ENCODE assay signal across 2 cellular contexts in the genomic region with DNA sequence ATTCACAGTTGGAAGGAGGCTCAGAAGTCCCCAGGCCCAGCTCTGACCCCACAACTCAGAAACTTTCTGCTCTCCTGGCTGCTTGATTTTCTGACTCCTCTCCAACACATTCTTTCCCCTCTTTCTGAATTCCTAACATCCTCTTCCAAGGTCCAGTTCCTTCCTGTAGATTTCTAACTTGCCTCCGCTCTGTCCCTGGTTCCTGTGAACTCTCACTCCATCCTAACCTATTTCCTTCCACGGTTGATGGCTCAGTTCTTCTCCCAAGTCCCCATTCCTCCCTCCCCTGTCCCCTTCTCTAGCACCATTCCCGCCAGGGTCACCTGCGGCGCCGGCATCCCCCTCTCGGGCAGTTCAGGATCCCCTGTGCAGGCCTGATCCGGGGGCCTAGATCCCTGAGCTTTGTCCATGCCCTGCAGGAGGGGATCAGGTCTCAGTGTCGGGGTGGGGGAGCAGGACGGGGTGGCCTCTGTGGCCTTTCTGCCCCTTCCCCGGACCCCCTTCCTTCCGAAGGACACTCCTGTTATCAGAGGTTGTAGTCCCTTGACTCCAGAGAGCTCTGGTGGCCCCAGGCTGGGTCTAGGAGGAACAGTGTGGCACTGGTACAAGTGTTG.
TF ChIP-seq lines count a peak whose summit lies in the region.

No MANE protein-coding gene starts in this region.

TF ChIP-seq in IMR-90, 13 proteins besides CTCF, POLR2A, EP300 and RAD21:
- no peak for TF ChIP-seq ELK1 (IDR thresholded peaks at IDR 0.05; ENCODE audit: borderline replicate concordance, low read depth, low read length)
- TF ChIP-seq FOS (IDR thresholded peaks at IDR 0.05; ENCODE audit: low read depth, low read length): no peak
- no peak for TF ChIP-seq NFE2L2 (IDR thresholded peaks at IDR 0.05; ENCODE audit: low read depth, low read length)
- TF ChIP-seq MAFK (IDR thresholded peaks at IDR 0.05; ENCODE audit: low read depth, low read length): no peak
- TF ChIP-seq RFX5 (IDR thresholded peaks at IDR 0.05; ENCODE audit: low read depth, low read length): no peak
- TF ChIP-seq RCOR1 (IDR thresholded peaks at IDR 0.05; ENCODE audit: insufficient replicate concordance, low read length): no peak
- TF ChIP-seq CHD1 (IDR thresholded peaks at IDR 0.05; ENCODE audit: low read depth, low read length): no peak
- TF ChIP-seq, protein P1, sequence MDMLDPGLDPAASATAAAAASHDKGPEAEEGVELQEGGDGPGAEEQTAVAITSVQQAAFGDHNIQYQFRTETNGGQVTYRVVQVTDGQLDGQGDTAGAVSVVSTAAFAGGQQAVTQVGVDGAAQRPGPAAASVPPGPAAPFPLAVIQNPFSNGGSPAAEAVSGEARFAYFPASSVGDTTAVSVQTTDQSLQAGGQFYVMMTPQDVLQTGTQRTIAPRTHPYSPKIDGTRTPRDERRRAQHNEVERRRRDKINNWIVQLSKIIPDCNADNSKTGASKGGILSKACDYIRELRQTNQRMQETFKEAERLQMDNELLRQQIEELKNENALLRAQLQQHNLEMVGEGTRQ (IDR thresholded peaks at IDR 0.05; ENCODE audit: low read depth, low read length): no peak
- no peak for TF ChIP-seq MAZ (IDR thresholded peaks at IDR 0.05; ENCODE audit: borderline replicate concordance, low read depth, low read length)
- TF ChIP-seq CEBPB (IDR thresholded peaks at IDR 0.05; ENCODE audit: low read depth, low read length): no peak
- TF ChIP-seq BHLHE40 (IDR thresholded peaks at IDR 0.05; ENCODE audit: low read depth, low read length): no peak
- TF ChIP-seq SMC3 (IDR thresholded peaks at IDR 0.05; ENCODE audit: low read depth, low read length): no peak
- TF ChIP-seq MXI1 (IDR thresholded peaks at IDR 0.05; ENCODE audit: borderline replicate concordance, low read depth, low read length): no peak

TF ChIP-seq in GM23338, 12 proteins besides CTCF, POLR2A, EP300 and RAD21:
- no peak for TF ChIP-seq ZNF114 (CRISPR knock-in tag; IDR thresholded peaks at IDR 0.05)
- TF ChIP-seq JUNB (IDR thresholded peaks at IDR 0.05; ENCODE audit: unreplicated experiment): no peak
- no peak for TF ChIP-seq EZH2phosphoT487 (IDR thresholded peaks at IDR 0.05; ENCODE audit: unreplicated experiment)
- no peak for TF ChIP-seq STAT1 (IDR thresholded peaks at IDR 0.05; ENCODE audit: unreplicated experiment)
- no peak for TF ChIP-seq ZNF331 (CRISPR knock-in tag; IDR thresholded peaks at IDR 0.05; ENCODE audit: low read depth)
- TF ChIP-seq ZNF462 (CRISPR knock-in tag; IDR thresholded peaks at IDR 0.05): no peak
- TF ChIP-seq NANOG (IDR thresholded peaks at IDR 0.05; ENCODE audit: borderline replicate concordance): no peak
- no peak for TF ChIP-seq POLR2AphosphoS5 (IDR thresholded peaks at IDR 0.05; ENCODE audit: low read depth)
- no peak for TF ChIP-seq EZH2 (IDR thresholded peaks at IDR 0.05; ENCODE audit: low read depth, unreplicated experiment)
- TF ChIP-seq CREB1 (CRISPR knock-in tag; IDR thresholded peaks at IDR 0.05; ENCODE audit: low read depth): no peak
- TF ChIP-seq, protein P2, sequence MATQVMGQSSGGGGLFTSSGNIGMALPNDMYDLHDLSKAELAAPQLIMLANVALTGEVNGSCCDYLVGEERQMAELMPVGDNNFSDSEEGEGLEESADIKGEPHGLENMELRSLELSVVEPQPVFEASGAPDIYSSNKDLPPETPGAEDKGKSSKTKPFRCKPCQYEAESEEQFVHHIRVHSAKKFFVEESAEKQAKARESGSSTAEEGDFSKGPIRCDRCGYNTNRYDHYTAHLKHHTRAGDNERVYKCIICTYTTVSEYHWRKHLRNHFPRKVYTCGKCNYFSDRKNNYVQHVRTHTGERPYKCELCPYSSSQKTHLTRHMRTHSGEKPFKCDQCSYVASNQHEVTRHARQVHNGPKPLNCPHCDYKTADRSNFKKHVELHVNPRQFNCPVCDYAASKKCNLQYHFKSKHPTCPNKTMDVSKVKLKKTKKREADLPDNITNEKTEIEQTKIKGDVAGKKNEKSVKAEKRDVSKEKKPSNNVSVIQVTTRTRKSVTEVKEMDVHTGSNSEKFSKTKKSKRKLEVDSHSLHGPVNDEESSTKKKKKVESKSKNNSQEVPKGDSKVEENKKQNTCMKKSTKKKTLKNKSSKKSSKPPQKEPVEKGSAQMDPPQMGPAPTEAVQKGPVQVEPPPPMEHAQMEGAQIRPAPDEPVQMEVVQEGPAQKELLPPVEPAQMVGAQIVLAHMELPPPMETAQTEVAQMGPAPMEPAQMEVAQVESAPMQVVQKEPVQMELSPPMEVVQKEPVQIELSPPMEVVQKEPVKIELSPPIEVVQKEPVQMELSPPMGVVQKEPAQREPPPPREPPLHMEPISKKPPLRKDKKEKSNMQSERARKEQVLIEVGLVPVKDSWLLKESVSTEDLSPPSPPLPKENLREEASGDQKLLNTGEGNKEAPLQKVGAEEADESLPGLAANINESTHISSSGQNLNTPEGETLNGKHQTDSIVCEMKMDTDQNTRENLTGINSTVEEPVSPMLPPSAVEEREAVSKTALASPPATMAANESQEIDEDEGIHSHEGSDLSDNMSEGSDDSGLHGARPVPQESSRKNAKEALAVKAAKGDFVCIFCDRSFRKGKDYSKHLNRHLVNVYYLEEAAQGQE (IDR thresholded peaks at IDR 0.05; ENCODE audit: unreplicated experiment): no peak
- TF ChIP-seq, protein P3, sequence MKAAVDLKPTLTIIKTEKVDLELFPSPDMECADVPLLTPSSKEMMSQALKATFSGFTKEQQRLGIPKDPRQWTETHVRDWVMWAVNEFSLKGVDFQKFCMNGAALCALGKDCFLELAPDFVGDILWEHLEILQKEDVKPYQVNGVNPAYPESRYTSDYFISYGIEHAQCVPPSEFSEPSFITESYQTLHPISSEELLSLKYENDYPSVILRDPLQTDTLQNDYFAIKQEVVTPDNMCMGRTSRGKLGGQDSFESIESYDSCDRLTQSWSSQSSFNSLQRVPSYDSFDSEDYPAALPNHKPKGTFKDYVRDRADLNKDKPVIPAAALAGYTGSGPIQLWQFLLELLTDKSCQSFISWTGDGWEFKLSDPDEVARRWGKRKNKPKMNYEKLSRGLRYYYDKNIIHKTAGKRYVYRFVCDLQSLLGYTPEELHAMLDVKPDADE (IDR thresholded peaks at IDR 0.05): no peak
TF ChIP-seq in GM23338: peak in this region for 0.
